ENCODE assay signal across 8 cellular contexts in the genomic region with DNA sequence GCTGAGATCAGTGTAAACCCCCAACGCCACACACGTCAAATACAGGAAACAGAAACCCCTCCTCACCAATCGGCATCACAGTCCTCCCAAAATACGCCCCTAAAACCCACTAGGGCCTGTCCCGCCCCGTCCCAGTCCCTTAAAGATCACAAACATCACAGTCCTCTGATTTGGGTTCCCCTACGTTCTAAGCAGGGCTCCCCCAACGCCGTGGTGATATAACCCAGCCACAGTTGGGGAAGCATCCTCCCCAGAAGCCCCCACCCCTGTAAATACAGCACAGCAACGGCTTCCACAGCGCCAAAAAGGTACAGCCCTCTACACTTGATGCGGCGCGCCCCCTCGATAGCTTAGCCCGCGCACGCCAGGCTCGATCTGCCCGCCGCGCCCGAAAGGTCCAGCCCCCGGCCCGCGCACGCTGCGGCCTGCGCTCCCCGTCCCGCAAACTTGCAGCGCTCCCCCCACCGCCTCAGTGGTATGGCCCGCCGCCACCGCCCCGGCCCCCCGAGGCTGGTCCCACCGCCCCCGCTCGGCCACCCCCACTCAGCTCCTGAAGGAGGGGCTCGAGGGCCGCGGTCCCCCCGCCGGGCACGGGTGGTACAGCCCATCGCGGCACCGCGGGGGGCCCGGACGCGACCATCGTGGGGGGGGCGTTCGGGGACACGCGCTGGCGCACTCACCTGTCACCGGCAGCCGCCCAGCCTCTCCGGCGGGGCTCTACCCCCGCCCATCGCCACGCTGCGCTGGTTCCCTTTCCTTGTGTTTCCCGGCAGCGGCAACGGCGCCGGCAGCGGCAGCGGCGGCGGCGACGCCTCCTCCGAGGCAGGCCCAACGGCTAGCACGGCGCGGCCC. TPM values are rescaled to one million over a fixed set of nuclear protein-coding genes. Genes with fewer than 3 reads are reported as not detected.
DNase-seq lines count a peak whose midpoint lies in the region; ATAC-seq and TF ChIP-seq lines count a peak whose summit lies in the region.

Gene AKT2, minus strand, starts transcription at position 845 of the 852 bp plus-strand sequence. CDS start 20,078 bp downstream, outside the sequence.

- H3K9me3 Mint-ChIP-seq in activated CD8-positive, alpha-beta T cell treated with anti-CD3 and anti-CD28 coated beads for 36 hours, result no peaks in the 10 kb centered on the region

- intact Hi-C loops in activated CD8-positive, alpha-beta T cell treated with anti-CD3 and anti-CD28 coated beads for 36 hours (cut with micrococcal nuclease), result loop anchor here (10.0 kb wide), 1 partner anchor 310 kb away; no protein-coding TSS in a partner anchor

- POLR2A ChIA-PET in activated CD8-positive, alpha-beta T cell treated with anti-CD3 and anti-CD28 coated beads for 36 hours (lab: Charles Lee), result interaction anchor here (0.6 to 2.5 kb wide), 5 partner anchors 10 to 210 kb away, joined by 3 to 13 read pairs (median 5); no protein-coding TSS in a partner anchor

- DNase-seq in NCI-H460 (ENCODE audit: extremely low read depth, low read depth), result no peak
- DNase-seq in activated CD8-positive, alpha-beta T cell treated with anti-CD3 and anti-CD28 coated beads for 36 hours, result peak; percentile 89
- DNase-seq in effector memory CD4-positive, alpha-beta T cell, result peak; percentile 40 to 68 (median 58)
- DNase-seq in stimulated activated CD8-positive, alpha-beta memory T cell treated with anti-CD3 and anti-CD28 coated beads, Interleukin-15, amount 100 ng/mL, for 4 hours (ENCODE audit: low read depth in 2 of 2), result peak; percentile 67 to 74
- no peak for DNase-seq in NCI-H1694 (lab: John Stamatoyannopoulos, UW)

- 0 to 1% methylated on average over 42 to 45 of the region's 84 CpGs for WGBS in mesodermal cell (ENCODE audit: insufficient coverage in 2 of 2), 2 experiments

- H3K27me3 Mint-ChIP-seq in activated CD8-positive, alpha-beta T cell treated with anti-CD3 and anti-CD28 coated beads for 36 hours, result no peaks in the 10 kb centered on the region

- no peaks in the 10 kb centered on the region for H3K27me3 ChIP-seq in effector memory CD4-positive, alpha-beta T cell (replicated peaks; ENCODE audit: control insufficient read depth, insufficient read depth, low read length, poor library complexity, severe bottlenecking)

- H3K4me1 Mint-ChIP-seq in activated CD8-positive, alpha-beta T cell treated with anti-CD3 and anti-CD28 coated beads for 36 hours (ENCODE audit: low read depth), result peaks cover 52% of the 10 kb centered on the region

- ATAC-seq in GM18519 (IDR thresholded peaks at IDR 0.05; ENCODE audit: low FRiP score, unreplicated experiment) (peak; percentile 19), HG02840 (IDR thresholded peaks at IDR 0.05; ENCODE audit: low FRiP score, unreplicated experiment) (peak; percentile 29)
- ATAC-seq in activated CD8-positive, alpha-beta T cell treated with anti-CD3 and anti-CD28 coated beads for 36 hours, result peak; percentile 64

- peaks cover 20% of the 10 kb centered on the region for H3K4me1 ChIP-seq in effector memory CD4-positive, alpha-beta T cell (ENCODE audit: control insufficient read depth, insufficient read depth, low read length, poor library complexity, severe bottlenecking)
- peaks cover 24% of the 10 kb centered on the region for H3K4me1 ChIP-seq in mesodermal cell (ENCODE audit: control insufficient read depth, insufficient read depth, low read length, poor library complexity, severe bottlenecking)

- peaks cover 1% of the 10 kb centered on the region for H3K36me3 Mint-ChIP-seq in activated CD8-positive, alpha-beta T cell treated with anti-CD3 and anti-CD28 coated beads for 36 hours (ENCODE audit: low read depth)

- H3K27ac ChIP-seq in effector memory CD4-positive, alpha-beta T cell (ENCODE audit: insufficient read depth, low read length, poor library complexity, severe bottlenecking), result peak within 1 kb of the TSS; percentile 86
- H3K27ac ChIP-seq in mesodermal cell (ENCODE audit: low read depth, low read length, severe bottlenecking), result peak within 1 kb of the TSS; percentile 97

- peak within 1 kb of the TSS; percentile 100 for H3K27ac Mint-ChIP-seq in activated CD8-positive, alpha-beta T cell treated with anti-CD3 and anti-CD28 coated beads for 36 hours

- CTCF ChIA-PET in activated CD8-positive, alpha-beta T cell treated with anti-CD3 and anti-CD28 coated beads for 36 hours (lab: Charles Lee), result interaction anchor here (0.8 to 1.5 kb wide), 2 partner anchors 21 to 181 kb away, joined by 3 to 8 read pairs; partner anchors contain the start of gene BLVRB

- no peaks in the 10 kb centered on the region for H3K9me3 ChIP-seq in effector memory CD4-positive, alpha-beta T cell (ENCODE audit: control insufficient read depth, low read length)
- no peaks in the 10 kb centered on the region for H3K9me3 ChIP-seq in mesodermal cell (ENCODE audit: control insufficient read depth, low read length)

- peaks cover 4% of the 10 kb centered on the region for H3K36me3 ChIP-seq in effector memory CD4-positive, alpha-beta T cell (ENCODE audit: control insufficient read depth, insufficient read depth, low read length)
- H3K36me3 ChIP-seq in mesodermal cell (ENCODE audit: control insufficient read depth, insufficient read depth, low read length), result peaks cover 17% of the 10 kb centered on the region

- TF ChIP-seq CTCF in activated CD8-positive, alpha-beta T cell treated with anti-CD3 and anti-CD28 coated beads for 36 hours (IDR thresholded peaks at IDR 0.05), result no peak

- peak within 1 kb of the TSS; percentile 98 for H3K4me3 Mint-ChIP-seq in activated CD8-positive, alpha-beta T cell treated with anti-CD3 and anti-CD28 coated beads for 36 hours

- H3K4me3 ChIP-seq in effector memory CD4-positive, alpha-beta T cell (ENCODE audit: insufficient read depth, low read depth, low read length, poor library complexity, severe bottlenecking), result peak within 1 kb of the TSS; percentile 82
- H3K4me3 ChIP-seq in mesodermal cell (ENCODE audit: extremely low read depth, insufficient read depth, low read length, poor library complexity, severe bottlenecking), result peak within 1 kb of the TSS; percentile 94

RNA-seq across cellular contexts. Expression of gene AKT2, which starts in this region (rescaled TPM):
- 39.1 and 39.3 TPM in 2 replicates for total RNA-seq in NCI-H460 (2014; rRNA removed; shearing (Covaris generic))
- polyA plus RNA-seq in NCI-H460 (2014; cell fraction: nucleus; rRNA removed), result 141 and 272 TPM in 2 replicates
- 100 to 1,000 TPM; 139 to 144 TPM for total RNA-seq in activated CD8-positive, alpha-beta T cell treated with anti-CD3 and anti-CD28 coated beads for 36 hours
- polyA plus RNA-seq in mesodermal cell (2013, experiment 1 of 2), result 83.6 TPM
- 87.2 TPM for polyA plus RNA-seq in mesodermal cell (2013, experiment 2 of 2)

Comparison
In these comparisons a context has a peak if more than half of its experiments do, and no peak if none do; other contexts are left out.
1. DNase-seq: peak in activated CD8-positive, alpha-beta T cell treated with anti-CD3 and anti-CD28 coated beads for 36 hours (single experiment), effector memory CD4-positive, alpha-beta T cell (3 of 3) and stimulated activated CD8-positive, alpha-beta memory T cell treated with anti-CD3 and anti-CD28 coated beads, Interleukin-15, amount 100 ng/mL, for 4 hours (2 of 2); none in NCI-H460 (single experiment) and NCI-H1694 (single experiment).
2. Peak in every context shown above with its lines, with median percentiles within 50 percentile points of each other: ATAC-seq.